In the genomic region with DNA sequence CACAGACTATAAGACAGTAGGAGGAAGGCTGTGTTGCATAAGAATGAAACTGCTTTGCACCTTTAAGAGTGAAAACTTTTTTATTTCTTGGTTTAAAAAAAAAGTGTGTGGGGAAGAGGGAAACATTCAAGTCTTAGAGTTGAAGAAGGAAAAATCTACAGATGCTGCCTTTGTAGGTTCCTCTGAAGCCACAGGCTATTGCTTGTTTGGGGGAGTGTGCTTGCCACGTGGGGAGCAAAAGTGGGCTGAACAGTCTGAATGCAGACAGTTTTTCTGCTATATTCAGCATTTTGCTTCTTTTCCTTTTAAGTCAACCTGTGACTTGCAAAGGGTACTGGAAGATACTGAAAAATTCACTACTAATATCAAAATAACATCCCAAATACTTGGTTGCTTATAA, we compare ENCODE assay signal across 14 cellular contexts. TPM values are rescaled to one million over a fixed set of nuclear protein-coding genes. Genes with fewer than 3 reads are reported as not detected.
DNase-seq lines count a peak whose midpoint lies in the region; ATAC-seq, FAIRE-seq and TF ChIP-seq lines count a peak whose summit lies in the region.
"Had no signal": no experiment of that assay in that cellular context is flagged by ENCODE, and none has a peak within 500 bp of the region (broad histone marks: within the 10 kb centered on the region; RNA-seq: fewer than 3 reads in every experiment).

No MANE protein-coding gene starts in this region.

- H3K27me3 ChIP-seq in hepatocyte (no peaks in the 10 kb centered on the region), sigmoid colon (no peaks in the 10 kb centered on the region)

- ATAC-seq in HG02885 (IDR thresholded peaks at IDR 0.05; ENCODE audit: poor library complexity, unreplicated experiment) (peak; percentile 25), SK-N-SH treated with all-trans-retinoic acid at 6 μM for 48 hours (peak; percentile 15; the same call in 2 of the 3 replicates), HG02973 (IDR thresholded peaks at IDR 0.05; ENCODE audit: unreplicated experiment) (no peak)

- no peaks in the 10 kb centered on the region for H3K9me2 ChIP-seq in hepatocyte (replicated peaks; ENCODE audit: insufficient read depth)

- peaks cover 12% of the 10 kb centered on the region for H4K20me1 ChIP-seq in hepatocyte (ENCODE audit: insufficient read depth, poor library complexity, severe bottlenecking)

- H3K79me2 ChIP-seq in hepatocyte: peaks cover 97% of the 10 kb centered on the region

- no peak overlapping the region for H3K4me2 ChIP-seq in hepatocyte

- TF ChIP-seq CTCF in hepatocyte (IDR thresholded peaks at IDR 0.05; ENCODE audit: poor library complexity) (no peak), sigmoid colon (IDR thresholded peaks at IDR 0.05) (no peak)

- peak overlapping the region; percentile 14 for H3K27ac ChIP-seq in hepatocyte
- peak overlapping the region; percentile 50 to 75 (median 71) for H3K27ac ChIP-seq in sigmoid colon

- H3K9me3 ChIP-seq in hepatocyte (ENCODE audit: low read depth): no peaks in the 10 kb centered on the region
- H3K9me3 ChIP-seq in sigmoid colon: no peaks in the 10 kb centered on the region

- no peak overlapping the region for H3K4me3 ChIP-seq in hepatocyte
- peak overlapping the region in 2 of 4 donors; percentile 8 to 24 for H3K4me3 ChIP-seq in sigmoid colon

- FAIRE-seq in GM12892 (lab: Jason Lieb, UNC): no peak
- FAIRE-seq: TTC549 had no signal

- H2AFZ ChIP-seq in hepatocyte: no peak overlapping the region

- intact Hi-C loops in sigmoid colon (cut with DNase I): no loop called here

- TF ChIP-seq POLR2A in sigmoid colon (IDR thresholded peaks at IDR 0.05) (no peak), GM12892 (IDR thresholded peaks at IDR 0.05; ENCODE audit: low read depth, low read length) (no peak)

- H3K4me1 ChIP-seq in hepatocyte (ENCODE audit: insufficient read depth) (peaks cover 24% of the 10 kb centered on the region), sigmoid colon (peaks cover 0 to 51% (median 45%) of the 10 kb centered on the region in 4 donors)

- H3K36me3 ChIP-seq in hepatocyte (replicated peaks; ENCODE audit: insufficient read depth, low read depth) (no peaks in the 10 kb centered on the region), sigmoid colon (peaks cover 0 to 12% (median 0%) of the 10 kb centered on the region in 4 donors)

- DNase-seq in hepatocyte (ENCODE audit: low spot score) (no peak), sigmoid colon (no peak), activated gamma-delta T cell treated with Interleukin-2 at 50 U/mL for 16 hours (no peak), GM12892 (ENCODE audit: insufficient read length) (no peak), cerebellar nuclear complex (lab: John Stamatoyannopoulos, UW) (no peak)
- DNase-seq: activated CD4-positive, alpha-beta T cell treated with anti-CD3 and anti-CD28 coated beads, Interleukin-2, amount 50 U/mL, for 48 hours; cortex of kidney; DMS 273 treated with DMSO at 0.1 percent for 48 hours; GOT3; NCI-H446 had no signal

- WGBS in hepatocyte (ENCODE audit: low lambda C conversion rate, missing lambda C conversion rate): 27% methylated on average over 1 of the region's 1 CpG
- WGBS in sigmoid colon, 2 donors: 27 to 52% methylated on average over 1 of the region's 1 CpG

- no peak for TF ChIP-seq EP300 in sigmoid colon (IDR thresholded peaks at IDR 0.05)

TF ChIP-seq in SK-N-SH treated with all-trans-retinoic acid at 6 μM for 48 hours, 23 proteins besides CTCF, POLR2A, EP300 and RAD21:
- no peak for TF ChIP-seq ZC3H10 (CRISPR knock-in tag; IDR thresholded peaks at IDR 0.05)
- no peak for TF ChIP-seq TSHZ2 (CRISPR knock-in tag; IDR thresholded peaks at IDR 0.05)
- no peak for TF ChIP-seq GLIS3 (CRISPR knock-in tag; IDR thresholded peaks at IDR 0.05)
- TF ChIP-seq CREB5 (CRISPR knock-in tag; IDR thresholded peaks at IDR 0.05; ENCODE audit: low read depth): no peak
- no peak for TF ChIP-seq RARB (CRISPR knock-in tag; IDR thresholded peaks at IDR 0.05)
- TF ChIP-seq TOX (CRISPR knock-in tag; IDR thresholded peaks at IDR 0.05; ENCODE audit: borderline replicate concordance): no peak
TF ChIP-seq in SK-N-SH treated with all-trans-retinoic acid at 6 μM for 48 hours: peak in this region for 0.

RNA-seq across cellular contexts. Expression of gene EFNB2, which starts 36.9 kb away (rescaled TPM):
- total RNA-seq in hepatocyte (59.6 and 63.3 TPM in 2 replicates), sigmoid colon (10 to 100 TPM in 3 of 4 donors, 1 to 10 TPM in 1; 7.2 to 15.0 (median 11.6) TPM)
- polyA plus RNA-seq in hepatocyte (57.7 and 62.4 TPM in 2 replicates), sigmoid colon (10 to 100 TPM in 2 of 3 donors, 1 to 10 TPM in 1; 9.6 to 36.1 (median 13.4) TPM)
- 0.23 TPM for polyA plus RNA-seq in GM12892 (2012; ENCODE audit: missing spikeins)
